8 cellular contexts compared by ENCODE assay signal in the genomic region with DNA sequence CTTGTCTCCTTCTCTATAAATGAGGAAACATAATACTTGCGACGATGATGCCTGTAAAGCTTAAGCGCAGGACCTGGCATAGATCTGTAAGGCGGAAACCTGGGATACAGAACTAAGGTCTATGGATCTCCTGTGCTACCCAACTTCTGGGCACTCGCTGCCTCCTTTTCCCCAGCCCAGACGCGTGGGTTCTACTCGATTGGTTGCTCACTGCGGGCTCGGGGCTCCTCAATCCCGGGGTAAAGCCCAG. TPM values are rescaled to one million over a fixed set of nuclear protein-coding genes. Genes with fewer than 3 reads are reported as not detected.
DNase-seq lines count a peak whose midpoint lies in the region; ATAC-seq and TF ChIP-seq lines count a peak whose summit lies in the region.

No MANE protein-coding gene starts in this region.

- H3K4me1 ChIP-seq in cardiac muscle cell (ENCODE audit: low read depth) (no peaks in the 10 kb centered on the region), lower lobe of right lung (peaks cover 21% of the 10 kb centered on the region)

- H3K9me3 ChIP-seq in cardiac muscle cell (ENCODE audit: low read depth) (no peaks in the 10 kb centered on the region), lower lobe of right lung (no peaks in the 10 kb centered on the region)

- in situ Hi-C loops in brain microvascular endothelial cell (cut with HindIII; ENCODE audit: low pct_ligation_motif_present, low sequenced_read_pairs), result no loop called here

- no peaks in the 10 kb centered on the region for H3K27me3 Mint-ChIP-seq in type B pancreatic cell

- H3K27ac Mint-ChIP-seq in type B pancreatic cell, result peak overlapping the region; percentile 97

- H3K27ac ChIP-seq in cardiac muscle cell, result peak overlapping the region; percentile 94
- peak overlapping the region; percentile 73 for H3K27ac ChIP-seq in brain microvascular endothelial cell
- H3K27ac ChIP-seq in lower lobe of right lung, result peak overlapping the region; percentile 89

- peaks cover 25% of the 10 kb centered on the region for H3K4me1 Mint-ChIP-seq in type B pancreatic cell (ENCODE audit: unreplicated experiment)

- H3K4me3 Mint-ChIP-seq in type B pancreatic cell, result peak overlapping the region; percentile 100

- H3K36me3 ChIP-seq in cardiac muscle cell, result peaks cover 27% of the 10 kb centered on the region
- peaks cover 26% of the 10 kb centered on the region for H3K36me3 ChIP-seq in brain microvascular endothelial cell (replicated peaks)
- H3K36me3 ChIP-seq in lower lobe of right lung, result peaks cover 34% of the 10 kb centered on the region

- TF ChIP-seq CTCF in cardiac muscle cell (IDR thresholded peaks at IDR 0.05; ENCODE audit: low read depth, low read length) (no peak), brain microvascular endothelial cell (IDR thresholded peaks at IDR 0.05; ENCODE audit: low read depth, low read length, missing control alignments) (no peak), lower lobe of right lung (IDR thresholded peaks at IDR 0.05) (no peak), type B pancreatic cell (conservative IDR thresholded peaks at IDR 0.05) (no peak)

- DNase-seq in cardiac muscle cell (ENCODE audit: low read depth in 1 of 2, low spot score in 1 of 2) (no peak), Right ventricle myocardium inferior (ENCODE audit: missing footprints) (no peak), NCI-H187 treated with DMSO at 0.1 percent for 48 hours (lab: John Stamatoyannopoulos, UW) (peak; percentile 11), brain microvascular endothelial cell (no peak), lower lobe of right lung (no peak), type B pancreatic cell (ENCODE audit: extremely low spot score, unreplicated experiment) (no peak), EL (no peak)

- no peak for ATAC-seq in Right ventricle myocardium inferior
- no peak for ATAC-seq in lower lobe of right lung
- no peak for ATAC-seq in HG02973 (IDR thresholded peaks at IDR 0.05; ENCODE audit: unreplicated experiment)

- H3K36me3 Mint-ChIP-seq in type B pancreatic cell, result peaks cover 27% of the 10 kb centered on the region

- H3K4me3 ChIP-seq in cardiac muscle cell (peak overlapping the region; percentile 60), brain microvascular endothelial cell (ENCODE audit: low read depth, low read length) (peak overlapping the region; percentile 97), lower lobe of right lung (peak overlapping the region; percentile 83)

- no peaks in the 10 kb centered on the region for H3K9me3 Mint-ChIP-seq in type B pancreatic cell

- H3K27me3 ChIP-seq in cardiac muscle cell (no peaks in the 10 kb centered on the region), brain microvascular endothelial cell (replicated peaks) (no peaks in the 10 kb centered on the region), lower lobe of right lung (ENCODE audit: low read depth) (no peaks in the 10 kb centered on the region)

- intact Hi-C loops in Right ventricle myocardium inferior (cut with DNase I) (loop anchor here (1.0 kb wide), 2 partner anchors 27 to 177 kb away; a partner anchor contains a TSS), lower lobe of right lung (cut with DNase I) (no loop called here)

RNA-seq across cellular contexts. Expression of a gene that starts 0.6 kb away (rescaled TPM):
- total RNA-seq in cardiac muscle cell, result 101 and 152 TPM in 2 replicates
- 87.2 and 126 TPM in 2 replicates for polyA plus RNA-seq in cardiac muscle cell
- 73.6 TPM for total RNA-seq in Right ventricle myocardium inferior
- 57.3 TPM for total RNA-seq in lower lobe of right lung
- total RNA-seq in type B pancreatic cell (ENCODE audit: low replicate concordance), result 100 and 102 TPM in 2 replicates

RNA-seq across cellular contexts. Expression of a gene that starts 26.5 kb away (rescaled TPM):
- total RNA-seq in cardiac muscle cell, result 4.1 and 8.6 TPM in 2 replicates
- 3.2 and 6.6 TPM in 2 replicates for polyA plus RNA-seq in cardiac muscle cell
- 5.1 TPM for total RNA-seq in Right ventricle myocardium inferior
- 7.4 TPM for total RNA-seq in lower lobe of right lung
- 1.7 and 5.5 TPM in 2 replicates for total RNA-seq in type B pancreatic cell (ENCODE audit: low replicate concordance)

RNA-seq across cellular contexts. Expression of a gene that starts 35.9 kb away (rescaled TPM):
- total RNA-seq in cardiac muscle cell, result 0.57 and 0.70 TPM in 2 replicates
- not detected in 2 replicates for polyA plus RNA-seq in cardiac muscle cell
- total RNA-seq in Right ventricle myocardium inferior, result 19.5 TPM
- 95.3 TPM for total RNA-seq in lower lobe of right lung
- 7.8 and 10.0 TPM in 2 replicates for total RNA-seq in type B pancreatic cell (ENCODE audit: low replicate concordance)
